Comparison of ENCODE assay signal across 24 cellular contexts in genomic region chr9:97851450-97851883, GRCh38. TPM values are rescaled to one million over a fixed set of nuclear protein-coding genes. Genes with fewer than 3 reads are reported as not detected.
DNase-seq lines count a peak whose midpoint lies in the region; ATAC-seq and TF ChIP-seq lines count a peak whose summit lies in the region.
"Had no signal": no experiment of that assay in that cellular context is flagged by ENCODE, and none has a peak within 500 bp of the region (broad histone marks: within the 10 kb centered on the region; RNA-seq: fewer than 3 reads in every experiment).

No MANE protein-coding gene starts in this region.

- H3K27ac Mint-ChIP-seq in stimulated activated naive CD8-positive, alpha-beta T cell treated with anti-CD3 and anti-CD28 coated beads, Interleukin-15, amount 100 ng/mL, for 72 hours, result no peak overlapping the region
- H3K27ac Mint-ChIP-seq: activated CD8-positive, alpha-beta T cell treated with anti-CD3 and anti-CD28 coated beads for 36 hours; activated naive CD4-positive, alpha-beta T cell treated with anti-CD3 and anti-CD28 coated beads for 36 hours had no signal

- H2AK5ac ChIP-seq in mesenchymal stem cell (ENCODE audit: low read length, severe bottlenecking), result no peak overlapping the region

- no peaks in the 10 kb centered on the region for H3K79me1 ChIP-seq in mesenchymal stem cell (replicated peaks; ENCODE audit: low read length, poor library complexity, severe bottlenecking)

- H3K9ac ChIP-seq in iPS-15b (ENCODE audit: low read depth, low read length), result no peak overlapping the region
- no peak overlapping the region for H3K9ac ChIP-seq in mesenchymal stem cell (ENCODE audit: low read length)

- peaks cover 6% of the 10 kb centered on the region for H3K36me3 ChIP-seq in WERI-Rb-1
- H3K36me3 ChIP-seq in iPS-15b (ENCODE audit: control insufficient read depth, insufficient read depth, low read length), result no peaks in the 10 kb centered on the region
- no peaks in the 10 kb centered on the region for H3K36me3 ChIP-seq in ovary
- peaks cover 0 to 3% of the 10 kb centered on the region in 2 experiments for H3K36me3 ChIP-seq in mesenchymal stem cell (ENCODE audit: control insufficient read depth in 1 of 2, insufficient read depth in 2 of 2, low read depth in 1 of 2, low read length in 2 of 2)

- H2BK120ac ChIP-seq in mesenchymal stem cell (ENCODE audit: low read depth, low read length), result no peak overlapping the region

- peak overlapping the region; percentile 5 to 15 for H3K4me3 Mint-ChIP-seq in stimulated activated naive CD8-positive, alpha-beta T cell treated with anti-CD3 and anti-CD28 coated beads, Interleukin-15, amount 100 ng/mL, for 72 hours
- H3K4me3 Mint-ChIP-seq: activated CD8-positive, alpha-beta T cell treated with anti-CD3 and anti-CD28 coated beads for 36 hours; activated naive CD4-positive, alpha-beta T cell treated with anti-CD3 and anti-CD28 coated beads for 36 hours; T-helper 1 cell treated with Interleukin-12 subunit alpha and Interleukin-12 subunit beta and Interleukin-4 antibody, amounts not matched to agents 30 μg/mL and 1 μg/mL, for 36 hours had no signal

- no peak overlapping the region for H2AFZ ChIP-seq in mesenchymal stem cell (ENCODE audit: low read depth, low read length)

- DNase-seq in stimulated activated naive CD8-positive, alpha-beta T cell treated with anti-CD3 and anti-CD28 coated beads, Interleukin-15, amount 100 ng/mL, for 72 hours, result no peak
- no peak for DNase-seq in stimulated activated naive CD8-positive, alpha-beta T cell treated with anti-CD3 and anti-CD28 coated beads, Interleukin-15, Interleukin-2, amounts not matched to agents 100 U/mL and 50 U/mL, for 24 hours
- DNase-seq in WERI-Rb-1 (no peak), ovary (no peak), mesenchymal stem cell (no peak), GF-D8 (lab: John Stamatoyannopoulos, UW) (no peak)
- DNase-seq: activated CD8-positive, alpha-beta T cell treated with anti-CD3 and anti-CD28 coated beads for 36 hours; activated naive CD4-positive, alpha-beta T cell treated with anti-CD3 and anti-CD28 coated beads for 36 hours; activated T-cell treated with anti-CD3 and anti-CD28 coated beads, Interleukin-2, amount 50 U/mL, for 1 hour; HCEC 1CT; left cardiac atrium; midbrain; NCI-H1436; NCI-H526; SHP77 treated with DMSO at 0.1 percent for 48 hours; stimulated activated CD4-positive, alpha-beta T cell treated with anti-CD3 and anti-CD28 coated beads, Interleukin-12 subunit alpha, Interleukin-12 subunit beta, amount 100 ng/mL, for 4 hours; stimulated activated CD8-positive, alpha-beta memory T cell treated with anti-CD3 and anti-CD28 coated beads, Interleukin-4, amount 100 ng/mL, for 48 hours; testis had no signal

- H2BK15ac ChIP-seq in mesenchymal stem cell (ENCODE audit: low read depth, poor library complexity, severe bottlenecking), result no peak overlapping the region

- TF ChIP-seq CTCF in WERI-Rb-1 (IDR thresholded peaks at IDR 0.05; ENCODE audit: low read depth, low read length) (no peak), ovary (IDR thresholded peaks at IDR 0.05) (no peak)

- H2BK5ac ChIP-seq in mesenchymal stem cell (ENCODE audit: low read depth, low read length, poor library complexity, severe bottlenecking), result no peak overlapping the region

- H3K4me1 ChIP-seq in iPS-15b (ENCODE audit: control insufficient read depth, insufficient read depth, low read length) (peaks cover 4% of the 10 kb centered on the region), ovary (ENCODE audit: insufficient read depth) (peaks cover 1% of the 10 kb centered on the region), mesenchymal stem cell (ENCODE audit: control insufficient read depth, insufficient read depth, low read depth, low read length) (peaks cover 31% of the 10 kb centered on the region)

- H3K4ac ChIP-seq in mesenchymal stem cell (ENCODE audit: low read depth in 1 of 2, low read length in 2 of 2), result no peak overlapping the region

- H3K4me1 Mint-ChIP-seq in stimulated activated naive CD8-positive, alpha-beta T cell treated with anti-CD3 and anti-CD28 coated beads, Interleukin-15, amount 100 ng/mL, for 72 hours, result peaks cover 54% of the 10 kb centered on the region

- no peak overlapping the region for H3K18ac ChIP-seq in mesenchymal stem cell (ENCODE audit: low read depth in 1 of 2, low read length in 2 of 2)

- no peak overlapping the region for H4K91ac ChIP-seq in mesenchymal stem cell (ENCODE audit: low read length)

- intact Hi-C loops in ovary (cut with DNase I), result no loop called here

- no peak for TF ChIP-seq EP300 in ovary (IDR thresholded peaks at IDR 0.05)

- H4K8ac ChIP-seq in mesenchymal stem cell (ENCODE audit: low read length), result no peak overlapping the region

- no peaks in the 10 kb centered on the region for H3K9me3 ChIP-seq in WERI-Rb-1 (ENCODE audit: severe bottlenecking)
- H3K9me3 ChIP-seq in iPS-15b (ENCODE audit: control insufficient read depth, insufficient read depth, low read length), result no peaks in the 10 kb centered on the region
- H3K9me3 ChIP-seq in ovary, result no peaks in the 10 kb centered on the region
- peaks cover 15% of the 10 kb centered on the region for H3K9me3 ChIP-seq in mesenchymal stem cell (ENCODE audit: control insufficient read depth, low read length)
- H3K9me3 ChIP-seq: testis had no signal

- H3K4me3 ChIP-seq in WERI-Rb-1 (ENCODE audit: low read depth, low read length), result peak overlapping the region; percentile 55
- peak overlapping the region; percentile 46 for H3K4me3 ChIP-seq in iPS-15b (ENCODE audit: low read depth, low read length)
- no peak overlapping the region for H3K4me3 ChIP-seq in ovary
- peak overlapping the region in 1 of 2 experiments; percentile 69 for H3K4me3 ChIP-seq in mesenchymal stem cell (ENCODE audit: insufficient read depth in 1 of 2, low read depth in 1 of 2, low read length in 2 of 2)
- H3K4me3 ChIP-seq: testis had no signal

- no peak overlapping the region for H3K4me2 ChIP-seq in mesenchymal stem cell (ENCODE audit: low read length, poor library complexity, severe bottlenecking)

- H3K27ac ChIP-seq in WERI-Rb-1 (no peak overlapping the region), ovary (no peak overlapping the region), mesenchymal stem cell (ENCODE audit: low read length, poor library complexity, severe bottlenecking) (no peak overlapping the region)
- H3K27ac ChIP-seq: testis, VCaP had no signal

- H3K14ac ChIP-seq in mesenchymal stem cell (ENCODE audit: low read length in 2 of 2), result no peak overlapping the region

- H3K27me3 Mint-ChIP-seq in stimulated activated naive CD8-positive, alpha-beta T cell treated with anti-CD3 and anti-CD28 coated beads, Interleukin-15, amount 100 ng/mL, for 72 hours, result peaks cover 100% of the 10 kb centered on the region

- H3K9me3 Mint-ChIP-seq in stimulated activated naive CD8-positive, alpha-beta T cell treated with anti-CD3 and anti-CD28 coated beads, Interleukin-15, amount 100 ng/mL, for 72 hours, result no peaks in the 10 kb centered on the region
- H3K9me3 Mint-ChIP-seq: activated CD8-positive, alpha-beta T cell treated with anti-CD3 and anti-CD28 coated beads for 36 hours; activated naive CD4-positive, alpha-beta T cell treated with anti-CD3 and anti-CD28 coated beads for 36 hours; neural crest cell; T-helper 1 cell treated with Interleukin-12 subunit alpha and Interleukin-12 subunit beta and Interleukin-4 antibody, amounts not matched to agents 30 μg/mL and 1 μg/mL, for 36 hours had no signal

- H3K27me3 ChIP-seq in WERI-Rb-1 (ENCODE audit: insufficient read depth, low read depth, severe bottlenecking) (peaks cover 67% of the 10 kb centered on the region), iPS-15b (ENCODE audit: control insufficient read depth, insufficient read depth, low read length) (peaks cover 93% of the 10 kb centered on the region), ovary (peaks cover 2% of the 10 kb centered on the region), mesenchymal stem cell (ENCODE audit: control insufficient read depth in 1 of 2, insufficient read depth in 1 of 2, low read length in 2 of 2) (peaks cover 89 to 91% of the 10 kb centered on the region in 2 experiments)
- H3K27me3 ChIP-seq: testis had no signal

- no peak overlapping the region for H2BK12ac ChIP-seq in mesenchymal stem cell (ENCODE audit: low read length in 2 of 2)

- WGBS in ovary, 3 donors, result 3 to 4% (median 3%) methylated on average over 23 of the region's 23 CpGs
- WGBS in mesenchymal stem cell, result 1% methylated on average over 21 of the region's 23 CpGs

- TF ChIP-seq POLR2A in ovary (IDR thresholded peaks at IDR 0.05), result no peak

- no peak for ATAC-seq in stimulated activated naive CD8-positive, alpha-beta T cell treated with anti-CD3 and anti-CD28 coated beads, Interleukin-15, amount 100 ng/mL, for 72 hours
- ATAC-seq in stimulated activated naive CD8-positive, alpha-beta T cell treated with anti-CD3 and anti-CD28 coated beads, Interleukin-15, Interleukin-2, amounts not matched to agents 100 U/mL and 50 U/mL, for 24 hours, result no peak
- ATAC-seq in GM18909 (IDR thresholded peaks at IDR 0.05; ENCODE audit: poor library complexity, unreplicated experiment), result no peak
- ATAC-seq: activated CD8-positive, alpha-beta T cell treated with anti-CD3 and anti-CD28 coated beads for 36 hours; HepG2; left cardiac atrium had no signal

- no peak overlapping the region for H3K23ac ChIP-seq in mesenchymal stem cell (ENCODE audit: low read length in 2 of 2)

RNA-seq across cellular contexts. Expression of gene FOXE1, which starts 1.6 kb away (rescaled TPM):
- total RNA-seq in ovary, result not detected
- not detected for polyA plus RNA-seq in ovary
- polyA plus RNA-seq in mesenchymal stem cell (2013, experiment 1 of 2), result not detected
- not detected for polyA plus RNA-seq in mesenchymal stem cell (2013, experiment 2 of 2)
- total RNA-seq: HepG2, left cardiac atrium, neural crest cell had no signal
- polyA plus RNA-seq: HepG2 had no signal
